In genomic region chr14:22177870-22178269, GRCh38 we compare ENCODE assay signal across 12 cellular contexts.
A peak's percentile ranks its signal among the peaks of the same experiment; 100 is the strongest.
DNase-seq lines count a peak whose midpoint lies in the region; ATAC-seq and TF ChIP-seq lines count a peak whose summit lies in the region.
"Had no signal": no experiment of that assay in that cellular context is flagged by ENCODE, and none has a peak within 500 bp of the region (broad histone marks: within the 10 kb centered on the region; RNA-seq: fewer than 3 reads in every experiment).

No MANE protein-coding gene starts in this region.

- intact Hi-C loops in MCF 10A (cut with micrococcal nuclease) = no loop called here

- H3K27me3 Mint-ChIP-seq in MCF 10A (ENCODE audit: insufficient read depth, unreplicated experiment) = peaks cover 23% of the 10 kb centered on the region

- ATAC-seq in GM18867 (IDR thresholded peaks at IDR 0.05; ENCODE audit: unreplicated experiment) (peak; percentile 50), GM21576 (IDR thresholded peaks at IDR 0.05; ENCODE audit: unreplicated experiment) (no peak), HG02642 (IDR thresholded peaks at IDR 0.05; ENCODE audit: poor library complexity, unreplicated experiment) (no peak)

- H3K4me3 Mint-ChIP-seq in MCF 10A (ENCODE audit: unreplicated experiment) = no peak overlapping the region
- H3K4me3 Mint-ChIP-seq: nephron had no signal

- H3K4me2 ChIP-seq in BLaER1 treated with 17β-estradiol and CSF1 and Interleukin-3, amounts not matched to agents 10 nM and 100 nM = peak overlapping the region in 8 of 11 experiments; percentile 2 to 58 (median 40); a peak in 11 of 22 replicates

- no peaks in the 10 kb centered on the region for H3K36me3 Mint-ChIP-seq in MCF 10A (ENCODE audit: insufficient read depth, unreplicated experiment)

- peaks cover 8 to 18% (median 11%) of the 10 kb centered on the region in 10 experiments; a peak in 11 of 20 replicates for H3K4me1 ChIP-seq in BLaER1 treated with 17β-estradiol and CSF1 and Interleukin-3, amounts not matched to agents 10 nM and 100 nM

- TF ChIP-seq CTCF in astrocyte of the spinal cord (IDR thresholded peaks at IDR 0.05; ENCODE audit: low read depth, low read length) (no peak), MCF 10A (IDR thresholded peaks at IDR 0.05; ENCODE audit: unreplicated experiment) (no peak)

- BruUV-seq in MCF 10A (replicated peaks; lab: Mats Ljungman, UMichigan) = no TSS peak

- POLR2A ChIA-PET in MCF 10A (lab: Yijun Ruan, JAX) = interaction anchor here (1.3 kb wide), 1 partner anchor 12 kb away, joined by 3 read pairs; no protein-coding TSS in a partner anchor

- CTCF ChIA-PET in MCF 10A (lab: Yijun Ruan, JAX) = interaction anchor here (0.6 to 2.5 kb wide), 4 partner anchors 14 to 54 kb away, joined by 3 to 15 read pairs (median 4); no protein-coding TSS in a partner anchor

- no peaks in the 10 kb centered on the region for H3K36me3 ChIP-seq in BLaER1 treated with 17β-estradiol and CSF1 and Interleukin-3, amounts not matched to agents 10 nM and 100 nM
- peaks cover 19% of the 10 kb centered on the region for H3K36me3 ChIP-seq in KOPT-K1 (ENCODE audit: insufficient read depth, low read length)
- no peaks in the 10 kb centered on the region for H3K36me3 ChIP-seq in MG63

- no peak overlapping the region for H3K27ac Mint-ChIP-seq in MCF 10A (ENCODE audit: low read depth, unreplicated experiment)

- no peaks in the 10 kb centered on the region for H3K4me1 Mint-ChIP-seq in MCF 10A (ENCODE audit: insufficient read depth, unreplicated experiment)
- H3K4me1 Mint-ChIP-seq: nephron had no signal

- H3K4me3 ChIP-seq in BLaER1 treated with 17β-estradiol and CSF1 and Interleukin-3, amounts not matched to agents 10 nM and 100 nM = no peak overlapping the region
- H3K4me3 ChIP-seq in astrocyte of the spinal cord (ENCODE audit: low read depth, low read length) (no peak overlapping the region), MG63 (no peak overlapping the region)

- H3K27me3 ChIP-seq in BLaER1 treated with 17β-estradiol and CSF1 and Interleukin-3, amounts not matched to agents 10 nM and 100 nM = no peaks in the 10 kb centered on the region
- H3K27me3 ChIP-seq in MG63 = no peaks in the 10 kb centered on the region

- no peaks in the 10 kb centered on the region for H4K20me1 ChIP-seq in BLaER1 treated with 17β-estradiol and CSF1 and Interleukin-3, amounts not matched to agents 10 nM and 100 nM

- in situ Hi-C loops in astrocyte of the spinal cord (cut with HindIII; ENCODE audit: low sequenced_read_pairs) = no loop called here

- H3K9me3 ChIP-seq in BLaER1 treated with 17β-estradiol and CSF1 and Interleukin-3, amounts not matched to agents 10 nM and 100 nM (replicated peaks in 1 of 11) = no peaks in the 10 kb centered on the region
- H3K9me3 ChIP-seq in KOPT-K1 (ENCODE audit: insufficient read depth, low read length, poor library complexity, severe bottlenecking) = no peaks in the 10 kb centered on the region
- H3K9me3 ChIP-seq in MG63 = no peaks in the 10 kb centered on the region

- H3K27ac ChIP-seq in BLaER1 treated with 17β-estradiol and CSF1 and Interleukin-3, amounts not matched to agents 10 nM and 100 nM = no peak overlapping the region
- peak overlapping the region; percentile 96 for H3K27ac ChIP-seq in KOPT-K1 (ENCODE audit: low read depth, low read length, poor library complexity, severe bottlenecking)
- H3K27ac ChIP-seq: HL-60 had no signal

- no peak overlapping the region for H3K9ac ChIP-seq in BLaER1 treated with 17β-estradiol and CSF1 and Interleukin-3, amounts not matched to agents 10 nM and 100 nM

- no peaks in the 10 kb centered on the region for H3K9me3 Mint-ChIP-seq in MCF 10A (ENCODE audit: unreplicated experiment)
- H3K9me3 Mint-ChIP-seq: nephron had no signal

- DNase-seq in astrocyte of the spinal cord (ENCODE audit: low read depth, low spot score) (peak; percentile 20), MG63 (no peak), MCF 10A (ENCODE audit: unreplicated experiment) (no peak)
- DNase-seq: kidney, NCI-H1417 had no signal
